1 cellular context compared by ENCODE assay signal in the genomic region with DNA sequence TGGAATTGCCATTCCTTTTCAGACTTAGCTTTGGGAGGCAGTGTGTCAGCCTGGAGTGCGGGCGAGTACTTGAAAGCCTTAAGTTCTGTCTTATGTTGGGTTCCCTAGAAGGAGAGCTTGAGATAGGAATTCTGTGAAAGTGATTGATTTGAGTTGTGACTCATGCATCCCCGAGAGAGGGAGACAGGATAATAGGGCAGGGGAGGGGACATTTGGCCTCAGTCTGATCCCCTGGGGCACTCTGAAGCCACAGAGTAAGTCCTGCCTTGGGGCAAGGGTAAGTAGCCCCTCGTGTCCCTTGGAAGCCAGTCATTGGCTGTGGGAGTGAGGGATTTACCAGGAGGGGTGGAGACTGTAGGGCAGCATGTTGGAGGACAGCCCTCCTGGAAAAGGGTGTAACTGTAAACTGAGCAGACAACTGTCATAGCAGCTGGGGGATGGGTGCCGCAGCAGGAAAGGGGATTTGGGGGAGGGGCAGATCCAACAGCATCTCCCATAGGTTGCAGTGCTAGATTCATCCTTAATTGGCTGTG.
A peak's percentile ranks its signal among the peaks of the same experiment; 100 is the strongest.
TF ChIP-seq lines count a peak whose summit lies in the region.

No MANE protein-coding gene starts in this region.

TF ChIP-seq in WTC11, 78 proteins besides CTCF, POLR2A, EP300 and RAD21 (continued from another document):
- TF ChIP-seq, protein P1, sequence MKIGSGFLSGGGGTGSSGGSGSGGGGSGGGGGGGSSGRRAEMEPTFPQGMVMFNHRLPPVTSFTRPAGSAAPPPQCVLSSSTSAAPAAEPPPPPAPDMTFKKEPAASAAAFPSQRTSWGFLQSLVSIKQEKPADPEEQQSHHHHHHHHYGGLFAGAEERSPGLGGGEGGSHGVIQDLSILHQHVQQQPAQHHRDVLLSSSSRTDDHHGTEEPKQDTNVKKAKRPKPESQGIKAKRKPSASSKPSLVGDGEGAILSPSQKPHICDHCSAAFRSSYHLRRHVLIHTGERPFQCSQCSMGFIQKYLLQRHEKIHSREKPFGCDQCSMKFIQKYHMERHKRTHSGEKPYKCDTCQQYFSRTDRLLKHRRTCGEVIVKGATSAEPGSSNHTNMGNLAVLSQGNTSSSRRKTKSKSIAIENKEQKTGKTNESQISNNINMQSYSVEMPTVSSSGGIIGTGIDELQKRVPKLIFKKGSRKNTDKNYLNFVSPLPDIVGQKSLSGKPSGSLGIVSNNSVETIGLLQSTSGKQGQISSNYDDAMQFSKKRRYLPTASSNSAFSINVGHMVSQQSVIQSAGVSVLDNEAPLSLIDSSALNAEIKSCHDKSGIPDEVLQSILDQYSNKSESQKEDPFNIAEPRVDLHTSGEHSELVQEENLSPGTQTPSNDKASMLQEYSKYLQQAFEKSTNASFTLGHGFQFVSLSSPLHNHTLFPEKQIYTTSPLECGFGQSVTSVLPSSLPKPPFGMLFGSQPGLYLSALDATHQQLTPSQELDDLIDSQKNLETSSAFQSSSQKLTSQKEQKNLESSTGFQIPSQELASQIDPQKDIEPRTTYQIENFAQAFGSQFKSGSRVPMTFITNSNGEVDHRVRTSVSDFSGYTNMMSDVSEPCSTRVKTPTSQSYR (CRISPR knock-in tag; IDR thresholded peaks at IDR 0.05) = peak; percentile 85; the same call in 1 of the 2 replicates
- TF ChIP-seq, protein P2, sequence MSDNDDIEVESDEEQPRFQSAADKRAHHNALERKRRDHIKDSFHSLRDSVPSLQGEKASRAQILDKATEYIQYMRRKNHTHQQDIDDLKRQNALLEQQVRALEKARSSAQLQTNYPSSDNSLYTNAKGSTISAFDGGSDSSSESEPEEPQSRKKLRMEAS (CRISPR knock-in tag; IDR thresholded peaks at IDR 0.05) = peak; percentile 41; the same call in 1 of the 2 replicates
